In genomic region chr3:149448331-149448831, GRCh38 we compare ENCODE assay signal across 8 cellular contexts. TPM values are rescaled to one million over a fixed set of nuclear protein-coding genes. Genes with fewer than 3 reads are reported as not detected.
DNase-seq lines count a peak whose midpoint lies in the region; ATAC-seq and TF ChIP-seq lines count a peak whose summit lies in the region.

No MANE protein-coding gene starts in this region.

- H3K36me3 ChIP-seq in PC-3 (ENCODE audit: low read depth, low read length) (no peaks in the 10 kb centered on the region), esophagus muscularis mucosa (no peaks in the 10 kb centered on the region), parathyroid adenoma (ENCODE audit: control insufficient read depth, insufficient read depth, low read length) (no peaks in the 10 kb centered on the region)

- no peaks in the 10 kb centered on the region for H4K20me1 ChIP-seq in PC-3 (ENCODE audit: low read length)

- peak overlapping the region; percentile 43 for H3K27ac ChIP-seq in PC-3 (ENCODE audit: low read length)
- H3K27ac ChIP-seq in esophagus muscularis mucosa (replicated peaks in 1 of 4): no peak overlapping the region
- H3K27ac ChIP-seq in parathyroid adenoma: no peak overlapping the region
- H3K27ac ChIP-seq in dorsolateral prefrontal cortex: no peak overlapping the region

- DNase-seq in GM04503 (ENCODE audit: low read depth): peak; percentile 64
- DNase-seq in PC-3: peak; percentile 68
- peak; percentile 37 for DNase-seq in esophagus muscularis mucosa (ENCODE audit: extremely low spot score)
- no peak for DNase-seq in iPS-NIHi11 (ENCODE audit: low spot score)
- no peak for DNase-seq in dorsolateral prefrontal cortex
- no peak for DNase-seq in hypothalamus (lab: John Stamatoyannopoulos, UW)

- no peaks in the 10 kb centered on the region for H3K9me2 ChIP-seq in PC-3 (replicated peaks; ENCODE audit: low read length)

- no peak overlapping the region for H3K4me3 ChIP-seq in PC-3 (ENCODE audit: low read length)
- H3K4me3 ChIP-seq in esophagus muscularis mucosa: no peak overlapping the region
- H3K4me3 ChIP-seq in parathyroid adenoma (ENCODE audit: low read depth, low read length): no peak overlapping the region
- no peak overlapping the region for H3K4me3 ChIP-seq in dorsolateral prefrontal cortex

- H3K9me3 ChIP-seq in PC-3 (ENCODE audit: low read length): no peaks in the 10 kb centered on the region; the same call in 1 of the 2 replicates
- peaks cover 0 to 8% (median 0%) of the 10 kb centered on the region in 4 donors for H3K9me3 ChIP-seq in esophagus muscularis mucosa
- H3K9me3 ChIP-seq in parathyroid adenoma (ENCODE audit: control insufficient read depth, low read length): no peaks in the 10 kb centered on the region

- no peaks in the 10 kb centered on the region for H3F3A ChIP-seq in PC-3 (ENCODE audit: low read length, unreplicated experiment)

- H3K79me2 ChIP-seq in PC-3 (ENCODE audit: low read length) (no peaks in the 10 kb centered on the region), parathyroid adenoma (no peaks in the 10 kb centered on the region)

- TF ChIP-seq POLR2A in esophagus muscularis mucosa (IDR thresholded peaks at IDR 0.05; ENCODE audit: low read depth): no peak

- H2AFZ ChIP-seq in PC-3 (ENCODE audit: low read length): peak overlapping the region; percentile 51
- H2AFZ ChIP-seq in parathyroid adenoma: peak overlapping the region; percentile 38

- 41% methylated on average over 3 of the region's 3 CpGs for WGBS in esophagus muscularis mucosa

- no TSS peak for BruUV-seq in PC-3 (replicated peaks; lab: Mats Ljungman, UMichigan)

- H3K4me2 ChIP-seq in PC-3 (ENCODE audit: low read length): peak overlapping the region; percentile 49
- no peak overlapping the region for H3K4me2 ChIP-seq in parathyroid adenoma (ENCODE audit: low read length)

- peak; percentile 59 for ATAC-seq in PC-3
- ATAC-seq in HG03039 (IDR thresholded peaks at IDR 0.05; ENCODE audit: unreplicated experiment): no peak

- no peak for TF ChIP-seq EP300 in esophagus muscularis mucosa (IDR thresholded peaks at IDR 0.05)

- H3K9ac ChIP-seq in PC-3 (ENCODE audit: low read length): no peak overlapping the region
- no peak overlapping the region for H3K9ac ChIP-seq in parathyroid adenoma

- CTCF ChIA-PET in PC-3 (lab: Charles Lee): no interaction called here

- intact Hi-C loops in PC-3 (cut with micrococcal nuclease) (no loop called here), esophagus muscularis mucosa (cut with DNase I) (no loop called here), dorsolateral prefrontal cortex (cut with DNase I) (no loop called here)

- H3K27me3 ChIP-seq in PC-3 (ENCODE audit: low read length) (no peaks in the 10 kb centered on the region), esophagus muscularis mucosa (no peaks in the 10 kb centered on the region), parathyroid adenoma (ENCODE audit: control insufficient read depth, insufficient read depth, low read length) (no peaks in the 10 kb centered on the region), dorsolateral prefrontal cortex (peaks cover 0 to 3% (median 0%) of the 10 kb centered on the region in 45 donors)

- H3K4me1 ChIP-seq in PC-3 (ENCODE audit: insufficient read depth, low read length): peaks cover 17% of the 10 kb centered on the region
- peaks cover 8 to 17% (median 16%) of the 10 kb centered on the region in 4 donors for H3K4me1 ChIP-seq in esophagus muscularis mucosa
- H3K4me1 ChIP-seq in parathyroid adenoma: peaks cover 2% of the 10 kb centered on the region

- TF ChIP-seq CTCF in PC-3 (conservative IDR thresholded peaks at IDR 0.05; ENCODE audit: low read depth, low read length) (no peak), esophagus muscularis mucosa (IDR thresholded peaks at IDR 0.05) (no peak), parathyroid adenoma (IDR thresholded peaks at IDR 0.05) (no peak), dorsolateral prefrontal cortex (IDR thresholded peaks at IDR 0.05 in 54 of 56, conservative IDR thresholded peaks at IDR 0.05 in 2 of 56; ENCODE audit: low read depth in 1 of 56, partially characterized antibody in 56 of 56) (no peak)

- POLR2A ChIA-PET in PC-3 (lab: Charles Lee; ENCODE audit: unreplicated experiment): interaction anchor here (0.7 to 1.0 kb wide), 4 partner anchors 25 to 315 kb away, joined by 3 to 6 read pairs (median 3); no protein-coding TSS in a partner anchor

RNA-seq across cellular contexts. Expression of gene TM4SF4, which starts 26.1 kb away (rescaled TPM):
- total RNA-seq in PC-3 (2014; rRNA removed) (0.23 and 0.40 TPM in 2 replicates), esophagus muscularis mucosa (1 to 10 TPM in 2 of 4 donors, under 1 TPM in 1, not detected in 1; 0.11 to 5.5 (median 2.7) TPM), dorsolateral prefrontal cortex (not detected)

Comparison
In these comparisons a context has a peak if more than half of its experiments do, and no peak if none do; other contexts are left out.
1. DNase-seq: peak in GM04503 (single experiment), PC-3 (single experiment) and esophagus muscularis mucosa (single experiment); none in iPS-NIHi11 (single experiment), dorsolateral prefrontal cortex (0 of 10) and hypothalamus (0 of 51).